ENCODE assay signal across 1 cellular context in the genomic region with DNA sequence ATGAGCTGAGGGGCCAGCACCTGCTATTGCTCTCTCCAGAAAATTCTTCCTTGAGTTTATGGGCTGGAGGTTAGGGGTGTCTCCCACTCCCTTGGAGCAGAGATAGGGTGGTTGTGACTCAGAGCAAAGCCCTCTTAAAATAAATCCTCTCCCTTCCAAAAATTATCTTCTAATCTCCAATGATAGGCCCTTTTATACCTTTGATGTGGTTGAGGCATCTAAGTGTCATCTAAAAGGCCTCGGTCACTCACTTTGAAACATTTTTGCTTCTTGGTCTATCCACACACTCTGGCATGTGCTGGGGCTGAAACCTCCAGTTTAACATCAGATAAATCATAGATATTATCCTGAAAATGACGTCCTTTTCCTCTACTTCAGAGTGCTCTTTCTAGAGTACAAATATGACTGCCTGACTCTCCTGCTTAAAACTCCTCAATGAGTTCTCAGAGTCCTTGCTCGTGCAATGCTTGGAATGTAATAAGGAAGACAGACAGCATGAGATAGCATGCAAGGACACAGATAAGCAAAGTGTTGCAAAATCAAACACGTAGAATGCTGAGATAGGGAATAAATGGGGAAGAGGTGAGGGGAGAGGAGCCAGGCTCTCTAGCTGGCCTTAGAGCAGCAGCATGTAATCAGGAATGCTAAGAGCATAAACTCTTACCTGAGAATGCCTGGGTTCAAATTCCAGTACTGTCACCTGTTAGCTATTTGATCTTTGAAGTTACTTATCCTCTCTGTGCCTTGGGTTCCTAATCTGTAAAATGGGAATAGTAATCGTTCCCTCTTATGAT.
A peak's percentile ranks its signal among the peaks of the same experiment; 100 is the strongest.
TF ChIP-seq lines count a peak whose summit lies in the region.

No MANE protein-coding gene starts in this region.

TF ChIP-seq in K562, 482 proteins besides CTCF, POLR2A, EP300 and RAD21 (continued from another document and continues in another):
- TF ChIP-seq, protein P1, sequence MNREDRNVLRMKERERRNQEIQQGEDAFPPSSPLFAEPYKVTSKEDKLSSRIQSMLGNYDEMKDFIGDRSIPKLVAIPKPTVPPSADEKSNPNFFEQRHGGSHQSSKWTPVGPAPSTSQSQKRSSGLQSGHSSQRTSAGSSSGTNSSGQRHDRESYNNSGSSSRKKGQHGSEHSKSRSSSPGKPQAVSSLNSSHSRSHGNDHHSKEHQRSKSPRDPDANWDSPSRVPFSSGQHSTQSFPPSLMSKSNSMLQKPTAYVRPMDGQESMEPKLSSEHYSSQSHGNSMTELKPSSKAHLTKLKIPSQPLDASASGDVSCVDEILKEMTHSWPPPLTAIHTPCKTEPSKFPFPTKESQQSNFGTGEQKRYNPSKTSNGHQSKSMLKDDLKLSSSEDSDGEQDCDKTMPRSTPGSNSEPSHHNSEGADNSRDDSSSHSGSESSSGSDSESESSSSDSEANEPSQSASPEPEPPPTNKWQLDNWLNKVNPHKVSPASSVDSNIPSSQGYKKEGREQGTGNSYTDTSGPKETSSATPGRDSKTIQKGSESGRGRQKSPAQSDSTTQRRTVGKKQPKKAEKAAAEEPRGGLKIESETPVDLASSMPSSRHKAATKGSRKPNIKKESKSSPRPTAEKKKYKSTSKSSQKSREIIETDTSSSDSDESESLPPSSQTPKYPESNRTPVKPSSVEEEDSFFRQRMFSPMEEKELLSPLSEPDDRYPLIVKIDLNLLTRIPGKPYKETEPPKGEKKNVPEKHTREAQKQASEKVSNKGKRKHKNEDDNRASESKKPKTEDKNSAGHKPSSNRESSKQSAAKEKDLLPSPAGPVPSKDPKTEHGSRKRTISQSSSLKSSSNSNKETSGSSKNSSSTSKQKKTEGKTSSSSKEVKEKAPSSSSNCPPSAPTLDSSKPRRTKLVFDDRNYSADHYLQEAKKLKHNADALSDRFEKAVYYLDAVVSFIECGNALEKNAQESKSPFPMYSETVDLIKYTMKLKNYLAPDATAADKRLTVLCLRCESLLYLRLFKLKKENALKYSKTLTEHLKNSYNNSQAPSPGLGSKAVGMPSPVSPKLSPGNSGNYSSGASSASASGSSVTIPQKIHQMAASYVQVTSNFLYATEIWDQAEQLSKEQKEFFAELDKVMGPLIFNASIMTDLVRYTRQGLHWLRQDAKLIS (CRISPR knock-in tag; IDR thresholded peaks at IDR 0.05), result no peak
- no peak for TF ChIP-seq ZNF212 (CRISPR knock-in tag; IDR thresholded peaks at IDR 0.05)
- TF ChIP-seq, protein P2, sequence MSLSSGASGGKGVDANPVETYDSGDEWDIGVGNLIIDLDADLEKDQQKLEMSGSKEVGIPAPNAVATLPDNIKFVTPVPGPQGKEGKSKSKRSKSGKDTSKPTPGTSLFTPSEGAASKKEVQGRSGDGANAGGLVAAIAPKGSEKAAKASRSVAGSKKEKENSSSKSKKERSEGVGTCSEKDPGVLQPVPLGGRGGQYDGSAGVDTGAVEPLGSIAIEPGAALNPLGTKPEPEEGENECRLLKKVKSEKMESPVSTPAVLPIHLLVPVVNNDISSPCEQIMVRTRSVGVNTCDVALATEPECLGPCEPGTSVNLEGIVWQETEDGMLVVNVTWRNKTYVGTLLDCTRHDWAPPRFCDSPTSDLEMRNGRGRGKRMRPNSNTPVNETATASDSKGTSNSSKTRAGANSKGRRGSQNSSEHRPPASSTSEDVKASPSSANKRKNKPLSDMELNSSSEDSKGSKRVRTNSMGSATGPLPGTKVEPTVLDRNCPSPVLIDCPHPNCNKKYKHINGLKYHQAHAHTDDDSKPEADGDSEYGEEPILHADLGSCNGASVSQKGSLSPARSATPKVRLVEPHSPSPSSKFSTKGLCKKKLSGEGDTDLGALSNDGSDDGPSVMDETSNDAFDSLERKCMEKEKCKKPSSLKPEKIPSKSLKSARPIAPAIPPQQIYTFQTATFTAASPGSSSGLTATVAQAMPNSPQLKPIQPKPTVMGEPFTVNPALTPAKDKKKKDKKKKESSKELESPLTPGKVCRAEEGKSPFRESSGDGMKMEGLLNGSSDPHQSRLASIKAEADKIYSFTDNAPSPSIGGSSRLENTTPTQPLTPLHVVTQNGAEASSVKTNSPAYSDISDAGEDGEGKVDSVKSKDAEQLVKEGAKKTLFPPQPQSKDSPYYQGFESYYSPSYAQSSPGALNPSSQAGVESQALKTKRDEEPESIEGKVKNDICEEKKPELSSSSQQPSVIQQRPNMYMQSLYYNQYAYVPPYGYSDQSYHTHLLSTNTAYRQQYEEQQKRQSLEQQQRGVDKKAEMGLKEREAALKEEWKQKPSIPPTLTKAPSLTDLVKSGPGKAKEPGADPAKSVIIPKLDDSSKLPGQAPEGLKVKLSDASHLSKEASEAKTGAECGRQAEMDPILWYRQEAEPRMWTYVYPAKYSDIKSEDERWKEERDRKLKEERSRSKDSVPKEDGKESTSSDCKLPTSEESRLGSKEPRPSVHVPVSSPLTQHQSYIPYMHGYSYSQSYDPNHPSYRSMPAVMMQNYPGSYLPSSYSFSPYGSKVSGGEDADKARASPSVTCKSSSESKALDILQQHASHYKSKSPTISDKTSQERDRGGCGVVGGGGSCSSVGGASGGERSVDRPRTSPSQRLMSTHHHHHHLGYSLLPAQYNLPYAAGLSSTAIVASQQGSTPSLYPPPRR (CRISPR knock-in tag; IDR thresholded peaks at IDR 0.05; ENCODE audit: borderline replicate concordance), result no peak
- TF ChIP-seq, protein P3, sequence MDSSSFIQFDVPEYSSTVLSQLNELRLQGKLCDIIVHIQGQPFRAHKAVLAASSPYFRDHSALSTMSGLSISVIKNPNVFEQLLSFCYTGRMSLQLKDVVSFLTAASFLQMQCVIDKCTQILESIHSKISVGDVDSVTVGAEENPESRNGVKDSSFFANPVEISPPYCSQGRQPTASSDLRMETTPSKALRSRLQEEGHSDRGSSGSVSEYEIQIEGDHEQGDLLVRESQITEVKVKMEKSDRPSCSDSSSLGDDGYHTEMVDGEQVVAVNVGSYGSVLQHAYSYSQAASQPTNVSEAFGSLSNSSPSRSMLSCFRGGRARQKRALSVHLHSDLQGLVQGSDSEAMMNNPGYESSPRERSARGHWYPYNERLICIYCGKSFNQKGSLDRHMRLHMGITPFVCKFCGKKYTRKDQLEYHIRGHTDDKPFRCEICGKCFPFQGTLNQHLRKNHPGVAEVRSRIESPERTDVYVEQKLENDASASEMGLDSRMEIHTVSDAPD (CRISPR knock-in tag; IDR thresholded peaks at IDR 0.05), result no peak
- TF ChIP-seq RBBP5 (IDR thresholded peaks at IDR 0.05; ENCODE audit: borderline replicate concordance, insufficient read depth, low read length, poor library complexity, severe bottlenecking), result no peak
- no peak for TF ChIP-seq ELF2 (CRISPR knock-in tag; IDR thresholded peaks at IDR 0.05)
- TF ChIP-seq TEAD1 (CRISPR knock-in tag; IDR thresholded peaks at IDR 0.05), result peak; percentile 92 to 97
- TF ChIP-seq BHLHE40 (IDR thresholded peaks at IDR 0.05; ENCODE audit: low read length), result peak; percentile 78
- no peak for TF ChIP-seq HNRNPK (IDR thresholded peaks at IDR 0.05; ENCODE audit: low read depth, low read length, poor library complexity, severe bottlenecking)
- no peak for TF ChIP-seq EHMT2 (IDR thresholded peaks at IDR 0.05)
- no peak for TF ChIP-seq KAT7 (CRISPR knock-in tag; IDR thresholded peaks at IDR 0.05; ENCODE audit: borderline replicate concordance)
- TF ChIP-seq, protein P4, sequence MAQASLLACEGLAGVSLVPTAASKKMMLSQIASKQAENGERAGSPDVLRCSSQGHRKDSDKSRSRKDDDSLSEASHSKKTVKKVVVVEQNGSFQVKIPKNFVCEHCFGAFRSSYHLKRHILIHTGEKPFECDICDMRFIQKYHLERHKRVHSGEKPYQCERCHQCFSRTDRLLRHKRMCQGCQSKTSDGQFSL (CRISPR knock-in tag; IDR thresholded peaks at IDR 0.05), result no peak
- TF ChIP-seq, protein P4 (tag; IDR thresholded peaks at IDR 0.05), result no peak
- TF ChIP-seq EWSR1 (IDR thresholded peaks at IDR 0.05; ENCODE audit: borderline replicate concordance, low read depth, partially characterized antibody), result no peak
- TF ChIP-seq, protein P5, sequence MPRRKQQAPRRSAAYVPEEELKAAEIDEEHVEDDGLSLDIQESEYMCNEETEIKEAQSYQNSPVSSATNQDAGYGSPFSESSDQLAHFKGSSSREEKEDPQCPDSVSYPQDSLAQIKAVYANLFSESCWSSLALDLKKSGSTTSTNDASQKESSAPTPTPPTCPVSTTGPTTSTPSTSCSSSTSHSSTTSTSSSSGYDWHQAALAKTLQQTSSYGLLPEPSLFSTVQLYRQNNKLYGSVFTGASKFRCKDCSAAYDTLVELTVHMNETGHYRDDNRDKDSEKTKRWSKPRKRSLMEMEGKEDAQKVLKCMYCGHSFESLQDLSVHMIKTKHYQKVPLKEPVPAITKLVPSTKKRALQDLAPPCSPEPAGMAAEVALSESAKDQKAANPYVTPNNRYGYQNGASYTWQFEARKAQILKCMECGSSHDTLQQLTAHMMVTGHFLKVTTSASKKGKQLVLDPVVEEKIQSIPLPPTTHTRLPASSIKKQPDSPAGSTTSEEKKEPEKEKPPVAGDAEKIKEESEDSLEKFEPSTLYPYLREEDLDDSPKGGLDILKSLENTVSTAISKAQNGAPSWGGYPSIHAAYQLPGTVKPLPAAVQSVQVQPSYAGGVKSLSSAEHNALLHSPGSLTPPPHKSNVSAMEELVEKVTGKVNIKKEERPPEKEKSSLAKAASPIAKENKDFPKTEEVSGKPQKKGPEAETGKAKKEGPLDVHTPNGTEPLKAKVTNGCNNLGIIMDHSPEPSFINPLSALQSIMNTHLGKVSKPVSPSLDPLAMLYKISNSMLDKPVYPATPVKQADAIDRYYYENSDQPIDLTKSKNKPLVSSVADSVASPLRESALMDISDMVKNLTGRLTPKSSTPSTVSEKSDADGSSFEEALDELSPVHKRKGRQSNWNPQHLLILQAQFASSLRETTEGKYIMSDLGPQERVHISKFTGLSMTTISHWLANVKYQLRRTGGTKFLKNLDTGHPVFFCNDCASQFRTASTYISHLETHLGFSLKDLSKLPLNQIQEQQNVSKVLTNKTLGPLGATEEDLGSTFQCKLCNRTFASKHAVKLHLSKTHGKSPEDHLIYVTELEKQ (CRISPR knock-in tag; IDR thresholded peaks at IDR 0.05), result no peak
- TF ChIP-seq POLR2G (IDR thresholded peaks at IDR 0.05; ENCODE audit: low read depth, low read length), result no peak
- TF ChIP-seq, protein P6, sequence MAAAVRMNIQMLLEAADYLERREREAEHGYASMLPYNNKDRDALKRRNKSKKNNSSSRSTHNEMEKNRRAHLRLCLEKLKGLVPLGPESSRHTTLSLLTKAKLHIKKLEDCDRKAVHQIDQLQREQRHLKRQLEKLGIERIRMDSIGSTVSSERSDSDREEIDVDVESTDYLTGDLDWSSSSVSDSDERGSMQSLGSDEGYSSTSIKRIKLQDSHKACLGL (CRISPR knock-in tag; IDR thresholded peaks at IDR 0.05; ENCODE audit: borderline replicate concordance, poor library complexity, severe bottlenecking), result no peak
- TF ChIP-seq HNRNPLL (IDR thresholded peaks at IDR 0.05; ENCODE audit: low read depth, low read length, poor library complexity, severe bottlenecking), result no peak
- no peak for TF ChIP-seq PHF20 (IDR thresholded peaks at IDR 0.05; ENCODE audit: partially characterized antibody)
- TF ChIP-seq GATA2 (CRISPR knock-in tag; IDR thresholded peaks at IDR 0.05), result peak; percentile 76
- TF ChIP-seq ERF (CRISPR knock-in tag; IDR thresholded peaks at IDR 0.05), result no peak
- TF ChIP-seq HSF4 (CRISPR knock-in tag; IDR thresholded peaks at IDR 0.05; ENCODE audit: borderline replicate concordance), result no peak
- no peak for TF ChIP-seq MCM3 (IDR thresholded peaks at IDR 0.05)
- TF ChIP-seq, protein P7, sequence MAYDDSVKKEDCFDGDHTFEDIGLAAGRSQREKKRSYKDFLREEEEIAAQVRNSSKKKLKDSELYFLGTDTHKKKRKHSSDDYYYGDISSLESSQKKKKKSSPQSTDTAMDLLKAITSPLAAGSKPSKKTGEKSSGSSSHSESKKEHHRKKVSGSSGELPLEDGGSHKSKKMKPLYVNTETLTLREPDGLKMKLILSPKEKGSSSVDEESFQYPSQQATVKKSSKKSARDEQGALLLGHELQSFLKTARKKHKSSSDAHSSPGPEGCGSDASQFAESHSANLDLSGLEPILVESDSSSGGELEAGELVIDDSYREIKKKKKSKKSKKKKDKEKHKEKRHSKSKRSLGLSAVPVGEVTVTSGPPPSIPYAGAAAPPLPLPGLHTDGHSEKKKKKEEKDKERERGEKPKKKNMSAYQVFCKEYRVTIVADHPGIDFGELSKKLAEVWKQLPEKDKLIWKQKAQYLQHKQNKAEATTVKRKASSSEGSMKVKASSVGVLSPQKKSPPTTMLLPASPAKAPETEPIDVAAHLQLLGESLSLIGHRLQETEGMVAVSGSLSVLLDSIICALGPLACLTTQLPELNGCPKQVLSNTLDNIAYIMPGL (CRISPR knock-in tag; IDR thresholded peaks at IDR 0.05), result no peak
- TF ChIP-seq ZC3H11A (IDR thresholded peaks at IDR 0.05; ENCODE audit: low read depth, low read length), result no peak
- TF ChIP-seq, protein P8, sequence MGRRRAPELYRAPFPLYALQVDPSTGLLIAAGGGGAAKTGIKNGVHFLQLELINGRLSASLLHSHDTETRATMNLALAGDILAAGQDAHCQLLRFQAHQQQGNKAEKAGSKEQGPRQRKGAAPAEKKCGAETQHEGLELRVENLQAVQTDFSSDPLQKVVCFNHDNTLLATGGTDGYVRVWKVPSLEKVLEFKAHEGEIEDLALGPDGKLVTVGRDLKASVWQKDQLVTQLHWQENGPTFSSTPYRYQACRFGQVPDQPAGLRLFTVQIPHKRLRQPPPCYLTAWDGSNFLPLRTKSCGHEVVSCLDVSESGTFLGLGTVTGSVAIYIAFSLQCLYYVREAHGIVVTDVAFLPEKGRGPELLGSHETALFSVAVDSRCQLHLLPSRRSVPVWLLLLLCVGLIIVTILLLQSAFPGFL (CRISPR knock-in tag; IDR thresholded peaks at IDR 0.05), result no peak
- TF ChIP-seq, protein P9, sequence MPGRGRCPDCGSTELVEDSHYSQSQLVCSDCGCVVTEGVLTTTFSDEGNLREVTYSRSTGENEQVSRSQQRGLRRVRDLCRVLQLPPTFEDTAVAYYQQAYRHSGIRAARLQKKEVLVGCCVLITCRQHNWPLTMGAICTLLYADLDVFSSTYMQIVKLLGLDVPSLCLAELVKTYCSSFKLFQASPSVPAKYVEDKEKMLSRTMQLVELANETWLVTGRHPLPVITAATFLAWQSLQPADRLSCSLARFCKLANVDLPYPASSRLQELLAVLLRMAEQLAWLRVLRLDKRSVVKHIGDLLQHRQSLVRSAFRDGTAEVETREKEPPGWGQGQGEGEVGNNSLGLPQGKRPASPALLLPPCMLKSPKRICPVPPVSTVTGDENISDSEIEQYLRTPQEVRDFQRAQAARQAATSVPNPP (IDR thresholded peaks at IDR 0.05; ENCODE audit: borderline replicate concordance, insufficient read depth, insufficient read length), result no peak
- peak; percentile 18 for TF ChIP-seq HDAC3 (IDR thresholded peaks at IDR 0.05; ENCODE audit: borderline replicate concordance, partially characterized antibody)
- no peak for TF ChIP-seq TAF9B (IDR thresholded peaks at IDR 0.05; ENCODE audit: partially characterized antibody)
- no peak for TF ChIP-seq HEY1 (CRISPR knock-in tag; IDR thresholded peaks at IDR 0.05; ENCODE audit: borderline replicate concordance)
